In the genomic region with DNA sequence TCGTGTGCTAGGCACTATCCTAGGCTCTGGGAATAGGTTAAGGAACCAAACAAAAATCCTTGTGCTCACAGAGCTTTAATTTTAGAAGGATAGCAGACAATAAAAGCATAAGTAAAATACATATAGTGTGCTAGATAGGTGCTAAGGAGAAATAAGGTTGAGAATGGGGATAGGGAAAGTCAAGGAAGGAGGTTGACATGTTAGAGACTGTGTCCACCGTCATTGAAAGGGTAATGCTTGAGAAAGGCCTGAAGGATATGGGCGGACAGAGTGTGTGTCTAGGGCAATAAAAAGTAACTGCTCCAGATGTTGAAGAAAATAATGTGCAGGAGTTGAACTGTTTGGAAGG, we compare ENCODE assay signal across 8 cellular contexts. TPM values are rescaled to one million over a fixed set of nuclear protein-coding genes. Genes with fewer than 3 reads are reported as not detected.
DNase-seq lines count a peak whose midpoint lies in the region; ATAC-seq, FAIRE-seq and TF ChIP-seq lines count a peak whose summit lies in the region.

No MANE protein-coding gene starts in this region.

- ATAC-seq in activated T-cell treated with anti-CD3 and anti-CD28 coated beads, Interleukin-2, amount 50 U/mL, for 4 hours, result no peak

- FAIRE-seq in RCC 7860 (lab: Jason Lieb, UNC), result no peak

- TF ChIP-seq CTCF in VCaP (conservative IDR thresholded peaks at IDR 0.05), result no peak
- TF ChIP-seq CTCF in tibial artery (IDR thresholded peaks at IDR 0.05), result no peak

- H3K9me3 Mint-ChIP-seq in activated T-cell treated with anti-CD3 and anti-CD28 coated beads, Interleukin-2, amount 50 U/mL, for 4 hours, result no peaks in the 10 kb centered on the region

- H3K4me1 Mint-ChIP-seq in activated T-cell treated with anti-CD3 and anti-CD28 coated beads, Interleukin-2, amount 50 U/mL, for 4 hours (ENCODE audit: low read depth), result peaks cover 28% of the 10 kb centered on the region

- no peak for DNase-seq in activated T-cell treated with anti-CD3 and anti-CD28 coated beads, Interleukin-2, amount 50 U/mL, for 4 hours
- DNase-seq in activated T-cell treated with anti-CD3 and anti-CD28 coated beads, Interleukin-2, amount 50 U/mL, for 1 hour, result no peak
- DNase-seq in tibial artery (no peak), NCI-H345 (lab: John Stamatoyannopoulos, UW) (no peak), RCC 7860 (ENCODE audit: low spot score) (no peak)
- no peak for DNase-seq in activated CD8-positive, alpha-beta memory T cell treated with anti-CD3 and anti-CD28 coated beads, Interleukin-2, amount 50 U/mL, for 48 hours

- H3K27me3 Mint-ChIP-seq in activated T-cell treated with anti-CD3 and anti-CD28 coated beads, Interleukin-2, amount 50 U/mL, for 4 hours (ENCODE audit: low read depth), result peaks cover 18% of the 10 kb centered on the region

- H3K4me3 Mint-ChIP-seq in activated T-cell treated with anti-CD3 and anti-CD28 coated beads, Interleukin-2, amount 50 U/mL, for 4 hours, result peak overlapping the region; percentile 79

- H3K27ac ChIP-seq in VCaP (peak overlapping the region; percentile 78; the same call in 1 of the 2 replicates), tibial artery (peak overlapping the region; percentile 43 to 93)

- intact Hi-C loops in tibial artery (cut with DNase I; ENCODE audit: low total_unique reads), result loop anchor here (5.0 kb wide), 1 partner anchor 186 kb away; no protein-coding TSS in a partner anchor

- peaks cover 4% of the 10 kb centered on the region for H3K9me3 ChIP-seq in iPS-18c (ENCODE audit: control insufficient read depth, insufficient read depth, low read length)
- no peaks in the 10 kb centered on the region for H3K9me3 ChIP-seq in tibial artery

- no peaks in the 10 kb centered on the region for H3K36me3 Mint-ChIP-seq in activated T-cell treated with anti-CD3 and anti-CD28 coated beads, Interleukin-2, amount 50 U/mL, for 4 hours (ENCODE audit: insufficient read depth)

- H3K4me1 ChIP-seq in tibial artery, result peaks cover 0 to 25% (median 12%) of the 10 kb centered on the region in 4 donors

- H3K36me3 ChIP-seq in tibial artery, result no peaks in the 10 kb centered on the region

- peaks cover 0 to 3% of the 10 kb centered on the region in 2 donors for H3K27me3 ChIP-seq in tibial artery

- H3K4me3 ChIP-seq in iPS-18c (ENCODE audit: insufficient read depth, low read depth, low read length), result peak overlapping the region; percentile 79; the same call in 1 of the 2 replicates
- H3K4me3 ChIP-seq in tibial artery, result peak overlapping the region; percentile 96 to 100

RNA-seq across cellular contexts. Expression of gene TDRD7, which starts 0.5 kb away (rescaled TPM):
- total RNA-seq in activated T-cell treated with anti-CD3 and anti-CD28 coated beads, Interleukin-2, amount 50 U/mL, for 4 hours, result 1 to 10 TPM; 2.7 to 4.1 (median 2.8) TPM
